Comparison of ENCODE assay signal across 12 cellular contexts in the genomic region with DNA sequence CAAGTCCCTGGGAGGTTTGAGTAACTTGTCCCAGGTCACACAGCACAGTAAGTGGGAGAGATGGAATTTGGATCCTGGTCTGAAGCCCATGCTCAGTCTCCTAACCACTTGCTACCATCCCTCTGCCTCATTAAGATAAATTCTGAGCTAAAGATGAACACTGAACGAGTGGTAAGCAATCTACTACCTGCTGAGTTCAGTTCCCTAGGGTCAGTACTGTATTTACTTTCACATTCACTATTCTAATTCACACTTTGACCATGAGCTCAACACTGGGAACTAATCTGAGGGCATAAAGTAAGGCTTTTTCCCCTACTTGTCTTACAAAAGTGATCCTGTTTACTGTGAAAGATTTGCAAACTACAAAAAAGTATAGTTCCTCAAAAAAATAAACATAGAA. TPM values are rescaled to one million over a fixed set of nuclear protein-coding genes. Genes with fewer than 3 reads are reported as not detected.
DNase-seq lines count a peak whose midpoint lies in the region; ATAC-seq, FAIRE-seq and TF ChIP-seq lines count a peak whose summit lies in the region.
"Had no signal": no experiment of that assay in that cellular context is flagged by ENCODE, and none has a peak within 500 bp of the region (broad histone marks: within the 10 kb centered on the region; RNA-seq: fewer than 3 reads in every experiment).

No MANE protein-coding gene starts in this region.

- H3K9me3 ChIP-seq in endodermal cell (ENCODE audit: control insufficient read depth, low read length) (no peaks in the 10 kb centered on the region), kidney (ENCODE audit: control insufficient read depth in 1 of 2, low read length in 2 of 2) (no peaks in the 10 kb centered on the region)
- H3K9me3 ChIP-seq: right lobe of liver had no signal

- DNase-seq in endodermal cell, result peak; percentile 32
- no peak for DNase-seq in kidney
- no peak for DNase-seq in NCI-H510A (lab: John Stamatoyannopoulos, UW)
- no peak for DNase-seq in posterior cingulate gyrus
- no peak for DNase-seq in amygdala (lab: John Stamatoyannopoulos, UW)
- DNase-seq: DND-41, right lobe of liver had no signal

- H3K27me3 Mint-ChIP-seq in endodermal cell (ENCODE audit: insufficient read depth), result no peaks in the 10 kb centered on the region

- intact Hi-C loops in kidney (cut with DNase I) (no loop called here), posterior cingulate gyrus (cut with DNase I) (loop anchor here (10.0 kb wide), 1 partner anchor 96 kb away; no protein-coding TSS in a partner anchor)

- no peaks in the 10 kb centered on the region for H3K27me3 ChIP-seq in endodermal cell (ENCODE audit: control insufficient read depth, insufficient read depth, low read length, poor library complexity, severe bottlenecking)
- H3K27me3 ChIP-seq: right lobe of liver had no signal

- ATAC-seq in GM18858 (IDR thresholded peaks at IDR 0.05; ENCODE audit: unreplicated experiment), result peak; percentile 40
- ATAC-seq in GM21390 (IDR thresholded peaks at IDR 0.05; ENCODE audit: unreplicated experiment), result peak; percentile 56
- peak; percentile 40 for ATAC-seq in HG03103 (IDR thresholded peaks at IDR 0.05; ENCODE audit: low read depth, unreplicated experiment)
- ATAC-seq: activated CD4-positive, CD25-positive, alpha-beta regulatory T cell treated with anti-CD3 and anti-CD28 coated beads, Interleukin-2, amount 50 U/mL, for 24 hours; HCT116 had no signal

- H3K9ac ChIP-seq in endodermal cell (ENCODE audit: extremely low read depth, low read length, poor library complexity, severe bottlenecking) (no peak overlapping the region), kidney (ENCODE audit: low read length in 2 of 2) (no peak overlapping the region)

- no peak overlapping the region for H3K27ac Mint-ChIP-seq in endodermal cell

- H3K4me3 ChIP-seq in endodermal cell (ENCODE audit: low read length) (peak overlapping the region; percentile 19), kidney (ENCODE audit: low read length in 2 of 2) (no peak overlapping the region)
- H3K4me3 ChIP-seq: right lobe of liver had no signal

- no peak for TF ChIP-seq CTCF in endodermal cell (conservative IDR thresholded peaks at IDR 0.05)
- TF ChIP-seq CTCF in kidney (IDR thresholded peaks at IDR 0.05; ENCODE audit: borderline replicate concordance, extremely low read depth, insufficient read depth), result no peak

- H3K27ac ChIP-seq in endodermal cell (ENCODE audit: low read depth, low read length) (no peak overlapping the region), kidney (ENCODE audit: low read depth in 2 of 2, low read length in 2 of 2) (no peak overlapping the region)
- H3K27ac ChIP-seq: right lobe of liver had no signal

- peaks cover 21% of the 10 kb centered on the region for H3K4me1 Mint-ChIP-seq in endodermal cell

- FAIRE-seq in kidney (lab: Jason Lieb, UNC), result no peak

- whole genome bisulfite sequencing in endodermal cell (ENCODE audit: insufficient coverage in 1 of 2, insufficient read length in 1 of 2), 2 experiments, result 67 to 75% methylated on average over 1 of the region's 1 CpG

- no peaks in the 10 kb centered on the region for H3K4me1 ChIP-seq in endodermal cell (ENCODE audit: control insufficient read depth, insufficient read depth, low read length)
- peaks cover 15 to 18% of the 10 kb centered on the region in 2 donors for H3K4me1 ChIP-seq in kidney (ENCODE audit: control insufficient read depth in 1 of 2, insufficient read depth in 1 of 2, low read depth in 1 of 2, low read length in 2 of 2)

- H3K36me3 Mint-ChIP-seq in endodermal cell (ENCODE audit: low read depth), result peaks cover 2% of the 10 kb centered on the region

- no peak overlapping the region for H3K4me3 Mint-ChIP-seq in endodermal cell

- peaks cover 12% of the 10 kb centered on the region for H3K36me3 ChIP-seq in endodermal cell (ENCODE audit: control insufficient read depth, insufficient read depth, low read length)
- H3K36me3 ChIP-seq in kidney (ENCODE audit: control insufficient read depth in 1 of 2, insufficient read depth in 2 of 2, low read length in 2 of 2), result peaks cover 0 to 3% of the 10 kb centered on the region in 2 donors

- H3K9me3 Mint-ChIP-seq in endodermal cell, result no peaks in the 10 kb centered on the region

RNA-seq across cellular contexts. Expression of a gene that starts 2.4 kb away (rescaled TPM):
- 10 to 100 TPM; 49.2 to 69.4 TPM for total RNA-seq in endodermal cell
- polyA plus RNA-seq in endodermal cell (2013, experiment 1 of 2), result 39.2 TPM
- 35.6 TPM for polyA plus RNA-seq in endodermal cell (2013, experiment 2 of 2)
- 42.1 TPM for total RNA-seq in kidney
- 81.7 TPM for polyA plus RNA-seq in kidney (ENCODE audit: insufficient read depth, low read depth, low replicate concordance)

RNA-seq across cellular contexts. Expression of a gene that starts 2.6 kb away (rescaled TPM):
- total RNA-seq in endodermal cell (10 to 100 TPM; 84.4 to 93.8 TPM), kidney (46.2 TPM)
- 78.1 TPM for polyA plus RNA-seq in endodermal cell (2013, experiment 1 of 2)
- polyA plus RNA-seq in endodermal cell (2013, experiment 2 of 2), result 69.6 TPM
- polyA plus RNA-seq in kidney (ENCODE audit: insufficient read depth, low read depth, low replicate concordance), result 71.3 TPM

RNA-seq across cellular contexts. Expression of a gene that starts 45.1 kb away (rescaled TPM):
- total RNA-seq in endodermal cell, result not detected
- polyA plus RNA-seq in endodermal cell (2013, experiment 1 of 2), result not detected
- not detected for polyA plus RNA-seq in endodermal cell (2013, experiment 2 of 2)
- total RNA-seq in kidney, result 0.13 TPM
- polyA plus RNA-seq in kidney (ENCODE audit: insufficient read depth, low read depth, low replicate concordance), result not detected
